Comparison of ENCODE assay signal across 7 cellular contexts in the genomic region with DNA sequence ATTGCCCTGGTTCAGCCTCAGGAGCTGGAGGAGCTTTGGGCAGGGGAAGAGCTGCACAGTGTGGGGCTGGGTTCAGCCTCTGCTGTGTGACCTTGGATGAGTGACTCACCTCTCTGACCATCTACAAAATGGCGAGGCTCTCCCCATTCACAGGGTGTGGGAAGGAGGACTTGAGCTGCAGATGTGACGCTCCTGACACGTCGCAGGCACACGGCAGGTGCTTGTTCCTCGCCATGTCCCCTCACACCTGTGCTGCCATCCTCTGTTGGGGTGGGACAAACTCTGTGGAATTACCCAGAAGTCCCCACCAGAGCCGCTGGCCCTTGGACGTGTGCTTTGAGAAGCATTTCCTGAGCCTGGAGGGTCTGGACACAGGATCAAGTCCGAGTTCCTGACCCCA. TPM values are rescaled to one million over a fixed set of nuclear protein-coding genes. Genes with fewer than 3 reads are reported as not detected.
DNase-seq lines count a peak whose midpoint lies in the region; ATAC-seq and TF ChIP-seq lines count a peak whose summit lies in the region.
"Not testable (repeated sequence)": the region's sequence is repeated elsewhere in the genome, so short reads cannot be mapped to it uniquely, and the experiment has no call there.
"Had no signal": no experiment of that assay in that cellular context is flagged by ENCODE, and none has a peak within 500 bp of the region (broad histone marks: within the 10 kb centered on the region; RNA-seq: fewer than 3 reads in every experiment).

No MANE protein-coding gene starts in this region.

- not testable (repeated sequence) for H3K36me3 ChIP-seq in gastrocnemius medialis

- not testable (repeated sequence) for DNase-seq in coronary artery (ENCODE audit: low spot score); gastrocnemius medialis

- TF ChIP-seq CTCF in coronary artery (IDR thresholded peaks at IDR 0.05); gastrocnemius medialis (IDR thresholded peaks at IDR 0.05 in 4 of 5, conservative IDR thresholded peaks at IDR 0.05 in 1 of 5): not testable (repeated sequence)

- ATAC-seq in gastrocnemius medialis = not testable (repeated sequence)

- H3K27ac ChIP-seq in coronary artery (peak overlapping the region; percentile 98), gastrocnemius medialis (peak overlapping the region; percentile 97 to 100 (median 98))

- TF ChIP-seq POLR2A in gastrocnemius medialis (IDR thresholded peaks at IDR 0.05) = not testable (repeated sequence)

- H3K9me3 ChIP-seq in gastrocnemius medialis = not testable (repeated sequence)

- not testable (repeated sequence) for H3K27me3 ChIP-seq in gastrocnemius medialis

- in situ Hi-C loops in gastrocnemius medialis (cut with MboI; ENCODE audit: low sequenced_read_pairs in 4 of 4) = not testable (repeated sequence)

- intact Hi-C loops in gastrocnemius medialis (cut with DNase I; ENCODE audit: low total_unique reads) = not testable (repeated sequence)

- H3K4me3 ChIP-seq in coronary artery, gastrocnemius medialis: not testable (repeated sequence)

- peaks cover 22 to 29% of the 10 kb centered on the region in 2 donors for H3K4me1 ChIP-seq in gastrocnemius medialis

RNA-seq across cellular contexts. Expression of gene CLCNKA, which starts 1.0 kb away (rescaled TPM):
- under 1 TPM in 3 of 4 donors, not detected in 1; 0.64 to 0.94 (median 0.80) TPM for total RNA-seq in gastrocnemius medialis
- total RNA-seq: activated T-helper 1 cell treated with anti-CD3 and anti-CD28 coated beads, Interleukin-12 subunit alpha, Interleukin-12 subunit beta, Interleukin-2, Interleukin-4 antibody, amounts not matched to agents 30 ng/mL and 10 ng/mL and 1 ng/mL, durations not matched to agents 14 hours and 24 hours and 36 hours; glomerular endothelial cell had no signal

RNA-seq across cellular contexts. Expression of gene HSPB7, which starts 3.0 kb away (rescaled TPM):
- total RNA-seq in gastrocnemius medialis = 1,000 to 10,000 TPM in 1 of 4 donors, 100 to 1,000 TPM in 3; 355 to 1,466 (median 716) TPM
- total RNA-seq: activated CD4-positive, alpha-beta memory T cell treated with anti-CD3 and anti-CD28 coated beads, Interleukin-2, amount 10 ng/mL, durations not matched to agents 7 days and 5 days; activated T-helper 1 cell treated with anti-CD3 and anti-CD28 coated beads, Interleukin-12 subunit alpha, Interleukin-12 subunit beta, Interleukin-2, Interleukin-4 antibody, amounts not matched to agents 30 ng/mL and 10 ng/mL and 1 ng/mL, durations not matched to agents 14 hours and 24 hours and 36 hours; glomerular endothelial cell had no signal

RNA-seq across cellular contexts. Expression of gene SRARP, which starts 16.8 kb away (rescaled TPM):
- under 1 TPM in 2 of 4 donors, not detected in 2; 0.10 to 0.19 TPM for total RNA-seq in gastrocnemius medialis
- total RNA-seq: activated CD4-positive, alpha-beta memory T cell treated with anti-CD3 and anti-CD28 coated beads, Interleukin-2, amount 10 ng/mL, durations not matched to agents 7 days and 5 days; activated T-helper 1 cell treated with anti-CD3 and anti-CD28 coated beads, Interleukin-12 subunit alpha, Interleukin-12 subunit beta, Interleukin-2, Interleukin-4 antibody, amounts not matched to agents 30 ng/mL and 10 ng/mL and 1 ng/mL, durations not matched to agents 14 hours and 24 hours and 36 hours; chondrocyte; glomerular endothelial cell; Peyer's patch had no signal

RNA-seq across cellular contexts. Expression of gene CLCNKB, which starts 22.7 kb away (rescaled TPM):
- not detected for total RNA-seq in gastrocnemius medialis
- total RNA-seq: activated CD4-positive, alpha-beta memory T cell treated with anti-CD3 and anti-CD28 coated beads, Interleukin-2, amount 10 ng/mL, durations not matched to agents 7 days and 5 days; activated T-helper 1 cell treated with anti-CD3 and anti-CD28 coated beads, Interleukin-12 subunit alpha, Interleukin-12 subunit beta, Interleukin-2, Interleukin-4 antibody, amounts not matched to agents 30 ng/mL and 10 ng/mL and 1 ng/mL, durations not matched to agents 14 hours and 24 hours and 36 hours; glomerular endothelial cell; Peyer's patch had no signal

RNA-seq across cellular contexts. Expression of gene ZBTB17, which starts 45.0 kb away (rescaled TPM):
- 10 to 100 TPM; 25.9 to 44.1 (median 31.5) TPM for total RNA-seq in gastrocnemius medialis
